Comparison of ENCODE assay signal across 10 cellular contexts in the genomic region with DNA sequence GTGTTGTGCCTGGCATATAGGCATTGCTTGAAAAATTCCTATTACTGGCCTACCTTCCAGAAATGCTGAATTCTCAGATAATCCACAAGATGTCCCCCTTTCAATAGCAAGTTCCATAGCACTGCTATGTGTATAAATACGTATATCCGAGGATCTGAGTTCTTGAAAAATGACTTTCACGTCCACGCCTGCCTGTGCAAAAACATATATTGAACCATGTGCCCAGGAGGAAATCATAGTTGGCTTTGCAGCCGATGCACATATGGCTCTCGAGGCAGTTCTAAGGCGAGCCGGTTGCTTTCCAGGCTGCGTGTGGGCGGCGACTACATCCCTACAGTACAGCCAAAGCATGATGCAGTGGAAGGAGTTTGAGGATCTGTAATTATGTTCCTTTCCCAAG. TPM values are rescaled to one million over a fixed set of nuclear protein-coding genes. Genes with fewer than 3 reads are reported as not detected.
DNase-seq lines count a peak whose midpoint lies in the region; ATAC-seq and TF ChIP-seq lines count a peak whose summit lies in the region.
"Had no signal": no experiment of that assay in that cellular context is flagged by ENCODE, and none has a peak within 500 bp of the region (broad histone marks: within the 10 kb centered on the region; RNA-seq: fewer than 3 reads in every experiment).

No MANE protein-coding gene starts in this region.

- intact Hi-C loops in left ventricle myocardium inferior (cut with micrococcal nuclease), result no loop called here
- intact Hi-C loops in cardiac septum (cut with DNase I), result no loop called here

- H3K9me3 ChIP-seq in left ventricle myocardium inferior (replicated peaks), result no peaks in the 10 kb centered on the region

- DNase-seq in left ventricle myocardium inferior (no peak), cardiac septum (ENCODE audit: low spot score) (no peak), SW480 (ENCODE audit: low spot score) (peak; percentile 60), hepatic stellate cell (ENCODE audit: low spot score) (peak; percentile 13), NCI-H1930 (lab: John Stamatoyannopoulos, UW) (no peak), NCI-H2196 (lab: John Stamatoyannopoulos, UW; ENCODE audit: unreplicated experiment) (no peak)
- DNase-seq: activated naive CD8-positive, alpha-beta T cell treated with anti-CD3 and anti-CD28 coated beads, Interleukin-2, amount 10 ng/mL, durations not matched to agents 7 days and 5 days; RPMI8226 had no signal

- H3K4me3 ChIP-seq in left ventricle myocardium inferior, result peak overlapping the region; percentile 9

- no peak overlapping the region for H3K27ac ChIP-seq in left ventricle myocardium inferior (replicated peaks)

- no peaks in the 10 kb centered on the region for H3K4me1 ChIP-seq in left ventricle myocardium inferior

- no peaks in the 10 kb centered on the region for H3K27me3 ChIP-seq in left ventricle myocardium inferior (ENCODE audit: low read depth)

- no peaks in the 10 kb centered on the region for H3K36me3 ChIP-seq in left ventricle myocardium inferior

- ATAC-seq in HG03460 (IDR thresholded peaks at IDR 0.05; ENCODE audit: unreplicated experiment) (no peak), GM21786 (IDR thresholded peaks at IDR 0.05; ENCODE audit: unreplicated experiment) (no peak)

- TF ChIP-seq CTCF in left ventricle myocardium inferior (IDR thresholded peaks at IDR 0.05; ENCODE audit: borderline replicate concordance), result no peak

RNA-seq across cellular contexts. Expression of gene ESX1, which starts 55.4 kb away (rescaled TPM):
- total RNA-seq in left ventricle myocardium inferior (not detected), cardiac septum (not detected)
- total RNA-seq: activated naive CD8-positive, alpha-beta T cell treated with anti-CD3 and anti-CD28 coated beads, Interleukin-2, amount 10 ng/mL, durations not matched to agents 7 days and 5 days had no signal

Comparison
In these comparisons a context has a peak if more than half of its experiments do, and no peak if none do; other contexts are left out.
1. DNase-seq: peak in SW480 (single experiment) and hepatic stellate cell (single experiment); none in left ventricle myocardium inferior (single experiment), cardiac septum (single experiment), NCI-H1930 (0 of 2) and NCI-H2196 (single experiment).